23 cellular contexts compared by ENCODE assay signal in genomic region chr5:11851965-11852745, GRCh38. TPM values are rescaled to one million over a fixed set of nuclear protein-coding genes. Genes with fewer than 3 reads are reported as not detected.
"Had no signal": no experiment of that assay in that cellular context is flagged by ENCODE, and none has a peak within 500 bp of the region (broad histone marks: within the 10 kb centered on the region; RNA-seq: fewer than 3 reads in every experiment).

No MANE protein-coding gene starts in this region.

- H3K9ac ChIP-seq: parathyroid adenoma had no signal

- H3K27ac Mint-ChIP-seq: activated naive CD8-positive, alpha-beta T cell treated with anti-CD3 and anti-CD28 coated beads for 36 hours; immature natural killer cell; naive thymus-derived CD8-positive, alpha-beta T cell had no signal

- H3K36me3 ChIP-seq: brain microvascular endothelial cell, gastrocnemius medialis, heart left ventricle, neutrophil, sigmoid colon, tibial artery, uterus had no signal

- H3K4me1 Mint-ChIP-seq: activated naive CD8-positive, alpha-beta T cell treated with anti-CD3 and anti-CD28 coated beads for 36 hours; central memory CD8-positive, alpha-beta T cell; immature natural killer cell; naive thymus-derived CD8-positive, alpha-beta T cell had no signal

- H3K27me3 Mint-ChIP-seq: activated naive CD8-positive, alpha-beta T cell treated with anti-CD3 and anti-CD28 coated beads for 36 hours; central memory CD8-positive, alpha-beta T cell; naive thymus-derived CD8-positive, alpha-beta T cell had no signal

- H3K27me3 ChIP-seq: brain microvascular endothelial cell, gastrocnemius medialis, heart left ventricle, neutrophil, sigmoid colon, tibial artery, uterus had no signal

- H3K4me3 ChIP-seq: gastrocnemius medialis, heart left ventricle, sigmoid colon, SK-N-MC, tibial artery, uterus had no signal

- H3K27ac ChIP-seq: brain microvascular endothelial cell, gastrocnemius medialis, heart left ventricle, neutrophil, parathyroid adenoma, sigmoid colon, SK-N-MC, tibial artery, uterus had no signal

- H3K36me3 Mint-ChIP-seq: activated naive CD8-positive, alpha-beta T cell treated with anti-CD3 and anti-CD28 coated beads for 36 hours; immature natural killer cell; naive thymus-derived CD8-positive, alpha-beta T cell had no signal

- DNase-seq: activated CD4-positive, alpha-beta T cell treated with anti-CD3 and anti-CD28 coated beads, Interleukin-2, amount 50 U/mL, for 1 hour; activated naive CD4-positive, alpha-beta T cell; activated naive CD8-positive, alpha-beta T cell treated with anti-CD3 and anti-CD28 coated beads for 36 hours; amniotic stem cell; brain microvascular endothelial cell; cortex of kidney; gastrocnemius medialis; heart left ventricle; immature natural killer cell; kidney glomerular epithelial cell; left ventricle myocardium superior; naive thymus-derived CD8-positive, alpha-beta T cell; sigmoid colon; stimulated activated naive CD4-positive, alpha-beta T cell treated with Interleukin-2 at 50 U/mL for 16 hours; T-helper 1 cell; T-helper 9 cell; tibial artery; uterus had no signal

- H3K9me3 ChIP-seq: gastrocnemius medialis, heart left ventricle, neutrophil, sigmoid colon, tibial artery, uterus had no signal

- ATAC-seq: gastrocnemius medialis; left ventricle myocardium superior; naive thymus-derived CD8-positive, alpha-beta T cell had no signal

- H2AFZ ChIP-seq: parathyroid adenoma had no signal

- H3K4me3 Mint-ChIP-seq: activated naive CD8-positive, alpha-beta T cell treated with anti-CD3 and anti-CD28 coated beads for 36 hours; central memory CD8-positive, alpha-beta T cell; immature natural killer cell; naive thymus-derived CD8-positive, alpha-beta T cell had no signal

- H3K4me1 ChIP-seq: gastrocnemius medialis, heart left ventricle, parathyroid adenoma, sigmoid colon, tibial artery, uterus had no signal

- H3K79me2 ChIP-seq: parathyroid adenoma had no signal

RNA-seq across cellular contexts. Expression of gene CTNND2, which starts 52.1 kb away (rescaled TPM):
- total RNA-seq: activated CD8-positive, alpha-beta memory T cell treated with anti-CD3 and anti-CD28 coated beads for 36 hours; activated naive CD8-positive, alpha-beta T cell treated with anti-CD3 and anti-CD28 coated beads for 36 hours; naive thymus-derived CD8-positive, alpha-beta T cell had no signal
- polyA plus RNA-seq: immature natural killer cell; naive thymus-derived CD8-positive, alpha-beta T cell had no signal
